ENCODE assay signal across 9 cellular contexts in genomic region chr11:69635804-69636511, GRCh38. TPM values are rescaled to one million over a fixed set of nuclear protein-coding genes. Genes with fewer than 3 reads are reported as not detected.
A peak's percentile ranks its signal among the peaks of the same experiment; 100 is the strongest.
DNase-seq lines count a peak whose midpoint lies in the region; ATAC-seq, FAIRE-seq and TF ChIP-seq lines count a peak whose summit lies in the region.
"Had no signal": no experiment of that assay in that cellular context is flagged by ENCODE, and none has a peak within 500 bp of the region (broad histone marks: within the 10 kb centered on the region; RNA-seq: fewer than 3 reads in every experiment).

No MANE protein-coding gene starts in this region.

- H3K27me3 ChIP-seq in brain microvascular endothelial cell (replicated peaks) (no peaks in the 10 kb centered on the region), keratinocyte (ENCODE audit: control insufficient read depth, extremely low read depth, insufficient read depth, low read length) (peaks cover 12% of the 10 kb centered on the region), skeletal muscle satellite cell (ENCODE audit: control insufficient read depth, insufficient read depth, low read length) (no peaks in the 10 kb centered on the region)

- H3K36me3 ChIP-seq in brain microvascular endothelial cell (replicated peaks) = no peaks in the 10 kb centered on the region
- no peaks in the 10 kb centered on the region for H3K36me3 ChIP-seq in keratinocyte (ENCODE audit: control insufficient read depth in 2 of 2, extremely low read depth in 1 of 2, insufficient read depth in 2 of 2, low read length in 2 of 2)
- no peaks in the 10 kb centered on the region for H3K36me3 ChIP-seq in skeletal muscle satellite cell (ENCODE audit: insufficient read depth, low read length)

- no peaks in the 10 kb centered on the region for H3K9me1 ChIP-seq in keratinocyte (ENCODE audit: control insufficient read depth, extremely low read depth, insufficient read depth, low read length)

- H4K20me1 ChIP-seq in keratinocyte (ENCODE audit: control insufficient read depth, extremely low read depth, insufficient read depth, low read length) = no peaks in the 10 kb centered on the region

- no peak overlapping the region for H2AFZ ChIP-seq in keratinocyte (ENCODE audit: control insufficient read depth, low read length)

- H3K27ac ChIP-seq in brain microvascular endothelial cell = no peak overlapping the region
- H3K27ac ChIP-seq in keratinocyte (ENCODE audit: control insufficient read depth, insufficient read depth, low read length) = no peak overlapping the region

- H3K4me2 ChIP-seq in keratinocyte (ENCODE audit: control insufficient read depth, extremely low read depth, insufficient read depth, low read depth, low read length) (peak overlapping the region; percentile 99), skeletal muscle satellite cell (ENCODE audit: low read length) (peak overlapping the region; percentile 89)

- DNase-seq in HFF-Myc (ENCODE audit: extremely low read depth, low read depth) (no peak), brain microvascular endothelial cell (no peak), keratinocyte (ENCODE audit: low read depth, low spot score) (no peak), NCI-H1930 (lab: John Stamatoyannopoulos, UW) (no peak)
- DNase-seq: GDM1 had no signal

- H3K9me3 ChIP-seq in keratinocyte (ENCODE audit: control insufficient read depth, low read depth, low read length) = no peaks in the 10 kb centered on the region
- H3K9me3 ChIP-seq in skeletal muscle satellite cell (replicated peaks; ENCODE audit: low read length) = no peaks in the 10 kb centered on the region

- ATAC-seq in HG02759 (IDR thresholded peaks at IDR 0.05; ENCODE audit: unreplicated experiment) (no peak), GM21447 (IDR thresholded peaks at IDR 0.05; ENCODE audit: unreplicated experiment) (no peak), GM18870 (IDR thresholded peaks at IDR 0.05; ENCODE audit: unreplicated experiment) (no peak)

- peak overlapping the region; percentile 21 for H3K4me3 ChIP-seq in HFF-Myc (replicated peaks; ENCODE audit: low read depth, low read length)
- H3K4me3 ChIP-seq in brain microvascular endothelial cell (ENCODE audit: low read depth, low read length) = peak overlapping the region; percentile 41
- no peak overlapping the region for H3K4me3 ChIP-seq in keratinocyte (ENCODE audit: control insufficient read depth in 2 of 3, extremely low read depth in 1 of 3, insufficient read depth in 2 of 3, low read depth in 1 of 3, low read length in 3 of 3)
- peak overlapping the region; percentile 67 for H3K4me3 ChIP-seq in skeletal muscle satellite cell (ENCODE audit: low read length)

- TF ChIP-seq CTCF in HFF-Myc (IDR thresholded peaks at IDR 0.05; ENCODE audit: low read depth, low read length, missing control alignments) (no peak), brain microvascular endothelial cell (IDR thresholded peaks at IDR 0.05; ENCODE audit: low read depth, low read length, missing control alignments) (no peak), keratinocyte (optimal IDR thresholded peaks at IDR 0.05 in 1 of 3, IDR thresholded peaks at IDR 0.05 in 1 of 3, conservative IDR thresholded peaks at IDR 0.05 in 1 of 3; ENCODE audit: extremely low read depth in 1 of 3, insufficient read depth in 2 of 3, low read length in 3 of 3) (no peak)

- peaks cover 3% of the 10 kb centered on the region for H3K79me2 ChIP-seq in keratinocyte (ENCODE audit: control insufficient read depth, insufficient read depth, low read length)

- H3K4me1 ChIP-seq in keratinocyte (ENCODE audit: control insufficient read depth, extremely low read depth, insufficient read depth, low read length) (peaks cover 23% of the 10 kb centered on the region), skeletal muscle satellite cell (ENCODE audit: control insufficient read depth, insufficient read depth, low read length) (peaks cover 37% of the 10 kb centered on the region)

- dilution Hi-C loops in keratinocyte (cut with MboI; ENCODE audit: extremely low pct_ligation_motif_present, low sequenced_read_pairs) = no loop called here

- in situ Hi-C loops in brain microvascular endothelial cell (cut with HindIII; ENCODE audit: low pct_ligation_motif_present, low sequenced_read_pairs) = no loop called here

- no peak for FAIRE-seq in keratinocyte (lab: Jason Lieb, UNC)

- H3K9ac ChIP-seq in keratinocyte (ENCODE audit: control insufficient read depth, extremely low read depth, insufficient read depth, low read length) (no peak overlapping the region), skeletal muscle satellite cell (ENCODE audit: low read depth, low read length) (peak overlapping the region; percentile 79)

RNA-seq across cellular contexts. Expression of gene CCND1, which starts 5.0 kb away (rescaled TPM):
- polyA plus RNA-seq in keratinocyte = 124 to 216 TPM (median 193 TPM) in 3 replicates
- 40.4 TPM for polyA plus RNA-seq in keratinocyte (2011; ENCODE audit: low read depth)
- polyA plus RNA-seq in keratinocyte (2011; cell fraction: cytosol; rRNA removed) = 179 and 282 TPM in 2 replicates
- 241 and 313 TPM in 2 replicates for polyA plus RNA-seq in keratinocyte (2011; cell fraction: nucleus; rRNA removed)
- 64.5 and 271 TPM in 2 replicates for polyA plus RNA-seq in keratinocyte (2012; ENCODE audit: low replicate concordance)
- 189 to 848 TPM (median 232 TPM) in 3 replicates for polyA minus RNA-seq in keratinocyte
- polyA minus RNA-seq in keratinocyte (2011; cell fraction: cytosol; rRNA and poly(A)+ RNA removed) = 639 TPM
- 278 and 320 TPM in 2 replicates for polyA minus RNA-seq in keratinocyte (2011; cell fraction: nucleus; rRNA and poly(A)+ RNA removed)
- total RNA-seq in skeletal muscle satellite cell (2012; rRNA removed) = 480 and 562 TPM in 2 replicates

RNA-seq across cellular contexts. Expression of gene LTO1, which starts 39.2 kb away (rescaled TPM):
- polyA plus RNA-seq in keratinocyte = 19.8 to 24.3 TPM (median 22.9 TPM) in 3 replicates
- polyA plus RNA-seq in keratinocyte (2011; ENCODE audit: low read depth) = 18.0 TPM
- 14.2 and 16.1 TPM in 2 replicates for polyA plus RNA-seq in keratinocyte (2011; cell fraction: cytosol; rRNA removed)
- 49.3 and 58.7 TPM in 2 replicates for polyA plus RNA-seq in keratinocyte (2011; cell fraction: nucleus; rRNA removed)
- polyA plus RNA-seq in keratinocyte (2012; ENCODE audit: low replicate concordance) = 14.2 and 15.2 TPM in 2 replicates
- polyA minus RNA-seq in keratinocyte = 8.4 to 11.2 TPM (median 10.8 TPM) in 3 replicates
- polyA minus RNA-seq in keratinocyte (2011; cell fraction: cytosol; rRNA and poly(A)+ RNA removed) = 5.6 TPM
- polyA minus RNA-seq in keratinocyte (2011; cell fraction: nucleus; rRNA and poly(A)+ RNA removed) = 15.1 and 16.9 TPM in 2 replicates
- 17.3 and 18.5 TPM in 2 replicates for total RNA-seq in skeletal muscle satellite cell (2012; rRNA removed)

Comparison
In these comparisons a context has a peak if more than half of its experiments do, and no peak if none do; other contexts are left out.
1. H3K4me3 ChIP-seq: peak in HFF-Myc (single experiment), brain microvascular endothelial cell (single experiment) and skeletal muscle satellite cell (single experiment); none in keratinocyte (0 of 3).